Comparison of ENCODE assay signal across 15 cellular contexts in the genomic region with DNA sequence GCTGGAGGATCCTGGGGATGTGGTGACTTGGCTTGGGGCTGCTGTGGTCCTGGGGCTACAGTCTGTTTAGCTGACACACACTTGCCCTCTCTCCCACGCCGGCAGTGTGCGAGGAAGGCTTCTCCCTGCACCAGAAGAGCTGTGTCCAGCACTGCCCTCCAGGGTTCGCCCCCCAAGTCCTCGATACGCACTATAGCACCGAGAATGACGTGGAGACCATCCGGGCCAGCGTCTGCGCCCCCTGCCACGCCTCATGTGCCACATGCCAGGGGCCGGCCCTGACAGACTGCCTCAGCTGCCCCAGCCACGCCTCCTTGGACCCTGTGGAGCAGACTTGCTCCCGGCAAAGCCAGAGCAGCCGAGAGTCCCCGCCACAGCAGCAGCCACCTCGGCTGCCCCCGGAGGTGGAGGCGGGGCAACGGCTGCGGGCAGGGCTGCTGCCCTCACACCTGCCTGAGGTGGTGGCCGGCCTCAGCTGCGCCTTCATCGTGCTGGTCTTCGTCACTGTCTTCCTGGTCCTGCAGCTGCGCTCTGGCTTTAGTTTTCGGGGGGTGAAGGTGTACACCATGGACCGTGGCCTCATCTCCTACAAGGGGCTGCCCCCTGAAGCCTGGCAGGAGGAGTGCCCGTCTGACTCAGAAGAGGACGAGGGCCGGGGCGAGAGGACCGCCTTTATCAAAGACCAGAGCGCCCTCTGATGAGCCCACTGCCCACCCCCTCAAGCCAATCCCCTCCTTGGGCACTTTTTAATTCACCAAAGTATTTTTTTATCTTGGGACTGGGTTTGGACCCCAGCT.
"Had no signal": no experiment of that assay in that cellular context is flagged by ENCODE, and none has a peak within 500 bp of the region (broad histone marks: within the 10 kb centered on the region; RNA-seq: fewer than 3 reads in every experiment).

No MANE protein-coding gene starts in this region.

- H3K27ac ChIP-seq: neural progenitor cell, parathyroid adenoma, transverse colon had no signal

- H3K9me3 ChIP-seq: adrenal gland, gastrocnemius medialis, heart left ventricle, transverse colon had no signal

- H3K4me3 ChIP-seq: adrenal gland, gastrocnemius medialis, heart left ventricle, neural progenitor cell, skin epidermis, transverse colon had no signal

- H3K4me1 ChIP-seq: parathyroid adenoma had no signal

- DNase-seq: activated CD8-positive, alpha-beta memory T cell treated with anti-CD3 and anti-CD28 coated beads for 24 hours; activated T-cell treated with anti-CD3 and anti-CD28 coated beads for 4 hours; adrenal gland; erythroblast; gastrocnemius medialis; naive B cell; stimulated activated CD4-positive, alpha-beta T cell treated with anti-CD3 and anti-CD28 coated beads, Interleukin-4, amount 100 ng/mL, for 24 hours; stimulated activated naive CD4-positive, alpha-beta T cell treated with Interleukin-2 at 50 U/mL for 16 hours; transverse colon had no signal

- H3K9me3 Mint-ChIP-seq: activated naive CD4-positive, alpha-beta T cell treated with anti-CD3 and anti-CD28 coated beads, Interleukin-2, amount 50 U/mL, for 24 hours; naive B cell; neural progenitor cell; T-helper 1 cell treated with Interleukin-12 subunit alpha and Interleukin-12 subunit beta and Interleukin-4 antibody, amounts not matched to agents 30 μg/mL and 1 μg/mL, for 36 hours had no signal

- H3K36me3 ChIP-seq: neural progenitor cell had no signal

- H3K4me3 Mint-ChIP-seq: activated naive CD4-positive, alpha-beta T cell treated with anti-CD3 and anti-CD28 coated beads, Interleukin-2, amount 50 U/mL, for 24 hours; naive B cell; neural progenitor cell; T-helper 1 cell treated with Interleukin-12 subunit alpha and Interleukin-12 subunit beta and Interleukin-4 antibody, amounts not matched to agents 30 μg/mL and 1 μg/mL, for 36 hours had no signal

- H3K27me3 Mint-ChIP-seq: naive B cell had no signal

- H3K27ac Mint-ChIP-seq: activated naive CD4-positive, alpha-beta T cell treated with anti-CD3 and anti-CD28 coated beads, Interleukin-2, amount 50 U/mL, for 24 hours; naive B cell; neural progenitor cell had no signal

- ATAC-seq: gastrocnemius medialis, heart left ventricle had no signal

- H3K27me3 ChIP-seq: adrenal gland, gastrocnemius medialis, heart left ventricle, neural progenitor cell, transverse colon had no signal
